ENCODE assay signal across 1 cellular context in the genomic region with DNA sequence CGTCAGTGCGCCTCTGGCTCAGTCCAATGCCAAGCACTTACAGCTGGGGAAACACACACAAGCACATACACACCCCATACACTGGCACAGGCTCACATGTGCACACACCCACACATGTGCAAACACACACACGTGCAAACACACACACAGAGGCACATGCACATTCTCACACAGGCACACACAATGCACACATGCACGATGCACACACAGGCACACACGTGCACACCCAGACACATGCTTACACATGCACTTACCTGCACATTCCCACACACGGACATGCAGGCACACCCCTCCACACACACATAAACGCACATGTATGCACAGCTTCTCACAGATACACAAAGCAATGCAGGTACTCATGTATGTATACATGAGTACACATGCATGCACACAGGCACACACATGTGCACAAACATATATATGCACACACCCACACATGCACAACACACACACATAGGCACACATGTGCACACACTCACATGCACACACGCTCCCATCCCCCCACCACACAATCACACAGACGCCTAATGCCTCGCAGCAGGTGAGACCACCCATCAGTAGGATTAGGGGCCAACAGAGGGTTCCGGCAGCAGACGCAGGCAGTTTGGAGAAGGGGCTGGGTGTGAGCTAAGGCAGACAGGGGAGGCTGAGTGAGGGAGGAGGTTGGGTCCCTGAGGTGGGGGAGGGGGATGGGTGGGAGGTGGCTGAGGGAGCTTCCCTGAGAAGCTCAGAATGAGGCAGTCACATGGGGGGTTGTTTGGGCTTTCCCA.
TF ChIP-seq lines count a peak whose summit lies in the region.

No MANE protein-coding gene starts in this region.

TF ChIP-seq in HEK293, 187 proteins besides CTCF, POLR2A, EP300 and RAD21 (continued from another document):
- TF ChIP-seq, protein P1, sequence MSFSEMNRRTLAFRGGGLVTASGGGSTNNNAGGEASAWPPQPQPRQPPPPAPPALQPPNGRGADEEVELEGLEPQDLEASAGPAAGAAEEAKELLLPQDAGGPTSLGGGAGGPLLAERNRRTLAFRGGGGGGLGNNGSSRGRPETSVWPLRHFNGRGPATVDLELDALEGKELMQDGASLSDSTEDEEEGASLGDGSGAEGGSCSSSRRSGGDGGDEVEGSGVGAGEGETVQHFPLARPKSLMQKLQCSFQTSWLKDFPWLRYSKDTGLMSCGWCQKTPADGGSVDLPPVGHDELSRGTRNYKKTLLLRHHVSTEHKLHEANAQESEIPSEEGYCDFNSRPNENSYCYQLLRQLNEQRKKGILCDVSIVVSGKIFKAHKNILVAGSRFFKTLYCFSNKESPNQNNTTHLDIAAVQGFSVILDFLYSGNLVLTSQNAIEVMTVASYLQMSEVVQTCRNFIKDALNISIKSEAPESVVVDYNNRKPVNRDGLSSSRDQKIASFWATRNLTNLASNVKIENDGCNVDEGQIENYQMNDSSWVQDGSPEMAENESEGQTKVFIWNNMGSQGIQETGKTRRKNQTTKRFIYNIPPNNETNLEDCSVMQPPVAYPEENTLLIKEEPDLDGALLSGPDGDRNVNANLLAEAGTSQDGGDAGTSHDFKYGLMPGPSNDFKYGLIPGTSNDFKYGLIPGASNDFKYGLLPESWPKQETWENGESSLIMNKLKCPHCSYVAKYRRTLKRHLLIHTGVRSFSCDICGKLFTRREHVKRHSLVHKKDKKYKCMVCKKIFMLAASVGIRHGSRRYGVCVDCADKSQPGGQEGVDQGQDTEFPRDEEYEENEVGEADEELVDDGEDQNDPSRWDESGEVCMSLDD (tag by site-specific recombination; IDR thresholded peaks at IDR 0.05) = no peak
- 0 out of 2 replicates have a peak, but pooled peaks have one; percentile 13 for TF ChIP-seq ZNF169 (tag by site-specific recombination; IDR thresholded peaks at IDR 0.05)
- TF ChIP-seq ZNF146 (tag by site-specific recombination; IDR thresholded peaks at IDR 0.05) = no peak
- TF ChIP-seq ZNF501 (tag by site-specific recombination; IDR thresholded peaks at IDR 0.05) = no peak
- TF ChIP-seq GLI2 (tag by site-specific recombination; IDR thresholded peaks at IDR 0.05; ENCODE audit: borderline replicate concordance, low read depth) = no peak
